29 cellular contexts compared by ENCODE assay signal in the genomic region with DNA sequence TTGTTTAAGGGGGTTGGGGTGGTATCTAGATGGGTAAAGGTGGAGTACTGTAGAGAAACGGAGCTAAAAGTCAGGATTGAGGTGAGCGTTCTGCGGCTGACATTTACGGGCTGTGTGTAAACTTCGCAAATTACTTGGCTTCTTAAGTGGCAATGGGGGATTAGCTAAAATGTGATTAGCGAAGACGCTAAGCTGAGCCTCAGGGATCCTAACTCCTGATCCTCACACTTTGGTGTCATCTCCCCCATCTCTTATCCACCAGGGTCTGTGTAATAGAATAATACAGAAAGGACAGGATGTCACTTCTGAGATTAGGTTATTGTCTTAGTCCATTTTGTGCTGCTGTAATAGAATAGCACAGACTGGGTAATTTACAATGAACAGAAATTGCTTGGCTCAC. TPM values are rescaled to one million over a fixed set of nuclear protein-coding genes. Genes with fewer than 3 reads are reported as not detected.
"Had no signal": no experiment of that assay in that cellular context is flagged by ENCODE, and none has a peak within 500 bp of the region (broad histone marks: within the 10 kb centered on the region; RNA-seq: fewer than 3 reads in every experiment).

No MANE protein-coding gene starts in this region.

- DNase-seq: activated B cell treated with CpG ODN at 0.5 μM for 24 hours; activated CD4-positive, alpha-beta T cell treated with anti-CD3 and anti-CD28 coated beads for 1 hour; activated CD4-positive, alpha-beta T cell treated with anti-CD3 and anti-CD28 coated beads, Interleukin-2, amount 10 ng/mL, durations not matched to agents 24 days and 14 days; activated CD4-positive, alpha-beta T cell treated with anti-CD3 and anti-CD28 coated beads, Interleukin-2, amount 50 U/mL, for 48 hours; activated CD8-positive, alpha-beta memory T cell treated with anti-CD3 and anti-CD28 coated beads, Interleukin-2, amount 10 ng/mL, durations not matched to agents 7 days and 5 days; activated effector memory CD4-positive, alpha-beta T cell treated with Interleukin-2 at 50 U/mL for 16 hours; activated naive CD4-positive, alpha-beta T cell; activated T-cell treated with anti-CD3 and anti-CD28 coated beads, Interleukin-2, amount 50 U/mL, for 24 hours; aorta; body of pancreas; KG1; NCI-H1092; NCI-H1417; NCI-H1930; NCI-H2171; NCI-H2227 treated with DMSO at 0.1 percent for 48 hours; NCI-H446 treated with DMSO at 0.1 percent for 48 hours; NCI-H524 treated with DMSO at 0.1 percent for 48 hours; NCI-H774; NK-92 treated with Interleukin-12 subunit alpha and Interleukin-12 subunit beta, amount 100 ng/mL, for 24 hours; OCI-M1; SHP77 treated with DMSO at 0.1 percent for 48 hours; T-helper 17 cell; T-helper 9 cell had no signal

- H3K9me3 ChIP-seq: body of pancreas had no signal

- H3K36me3 Mint-ChIP-seq: activated CD8-positive, alpha-beta memory T cell treated with anti-CD3 and anti-CD28 coated beads, Interleukin-2, amount 10 ng/mL, durations not matched to agents 7 days and 5 days; activated naive CD4-positive, alpha-beta T cell treated with anti-CD3 and anti-CD28 coated beads, Interleukin-2, amount 50 U/mL, for 24 hours had no signal

- H3K27me3 ChIP-seq: body of pancreas had no signal

- H3K4me1 Mint-ChIP-seq: activated B cell treated with CpG ODN at 0.5 μM for 24 hours; activated CD4-positive, alpha-beta T cell treated with anti-CD3 and anti-CD28 coated beads, Interleukin-2, amount 10 ng/mL, durations not matched to agents 24 days and 14 days; activated CD8-positive, alpha-beta memory T cell treated with anti-CD3 and anti-CD28 coated beads, Interleukin-2, amount 10 ng/mL, durations not matched to agents 7 days and 5 days; activated naive CD4-positive, alpha-beta T cell treated with anti-CD3 and anti-CD28 coated beads, Interleukin-2, amount 50 U/mL, for 24 hours; T-helper 17 cell had no signal

- H3K27ac Mint-ChIP-seq: activated B cell treated with CpG ODN at 0.5 μM for 24 hours; activated CD4-positive, alpha-beta T cell treated with anti-CD3 and anti-CD28 coated beads, Interleukin-2, amount 10 ng/mL, durations not matched to agents 24 days and 14 days; activated CD8-positive, alpha-beta memory T cell treated with anti-CD3 and anti-CD28 coated beads, Interleukin-2, amount 10 ng/mL, durations not matched to agents 7 days and 5 days; activated naive CD4-positive, alpha-beta T cell treated with anti-CD3 and anti-CD28 coated beads, Interleukin-2, amount 50 U/mL, for 24 hours; activated T-cell treated with anti-CD3 and anti-CD28 coated beads, Interleukin-2, amount 50 U/mL, for 24 hours; activated T-helper 1 cell treated with anti-CD3 and anti-CD28 coated beads, Interleukin-12 subunit alpha, Interleukin-12 subunit beta, Interleukin-2, Interleukin-4 antibody, amounts not matched to agents 30 ng/mL and 10 ng/mL and 1 ng/mL, durations not matched to agents 14 hours and 24 hours and 36 hours; T-helper 17 cell had no signal

- FAIRE-seq: bronchial epithelial cell, RCC 7860, TTC549 had no signal

- H3K4me3 Mint-ChIP-seq: activated B cell treated with CpG ODN at 0.5 μM for 24 hours; activated CD4-positive, alpha-beta T cell treated with anti-CD3 and anti-CD28 coated beads, Interleukin-2, amount 10 ng/mL, durations not matched to agents 24 days and 14 days; activated CD8-positive, alpha-beta memory T cell treated with anti-CD3 and anti-CD28 coated beads, Interleukin-2, amount 10 ng/mL, durations not matched to agents 7 days and 5 days; activated naive CD4-positive, alpha-beta T cell treated with anti-CD3 and anti-CD28 coated beads, Interleukin-2, amount 50 U/mL, for 24 hours; activated T-cell treated with anti-CD3 and anti-CD28 coated beads, Interleukin-2, amount 50 U/mL, for 24 hours; activated T-helper 1 cell treated with anti-CD3 and anti-CD28 coated beads, Interleukin-12 subunit alpha, Interleukin-12 subunit beta, Interleukin-2, Interleukin-4 antibody, amounts not matched to agents 30 ng/mL and 10 ng/mL and 1 ng/mL, durations not matched to agents 14 hours and 24 hours and 36 hours; T-helper 17 cell had no signal

- H3K4me3 ChIP-seq: body of pancreas had no signal

- H3K27me3 Mint-ChIP-seq: activated CD4-positive, alpha-beta T cell treated with anti-CD3 and anti-CD28 coated beads, Interleukin-2, amount 10 ng/mL, durations not matched to agents 24 days and 14 days; activated CD8-positive, alpha-beta memory T cell treated with anti-CD3 and anti-CD28 coated beads, Interleukin-2, amount 10 ng/mL, durations not matched to agents 7 days and 5 days; activated naive CD4-positive, alpha-beta T cell treated with anti-CD3 and anti-CD28 coated beads, Interleukin-2, amount 50 U/mL, for 24 hours had no signal

- H3K9me3 Mint-ChIP-seq: activated B cell treated with CpG ODN at 0.5 μM for 24 hours; activated CD4-positive, alpha-beta T cell treated with anti-CD3 and anti-CD28 coated beads, Interleukin-2, amount 10 ng/mL, durations not matched to agents 24 days and 14 days; activated T-helper 1 cell treated with anti-CD3 and anti-CD28 coated beads, Interleukin-12 subunit alpha, Interleukin-12 subunit beta, Interleukin-2, Interleukin-4 antibody, amounts not matched to agents 30 ng/mL and 10 ng/mL and 1 ng/mL, durations not matched to agents 14 hours and 24 hours and 36 hours had no signal

- ATAC-seq: activated CD8-positive, alpha-beta memory T cell treated with anti-CD3 and anti-CD28 coated beads, Interleukin-2, amount 10 ng/mL, durations not matched to agents 7 days and 5 days; body of pancreas; T-helper 17 cell had no signal

- H3K27ac ChIP-seq: body of pancreas had no signal

RNA-seq across cellular contexts. Expression of a gene that starts 10.6 kb away (rescaled TPM):
- total RNA-seq: activated B cell treated with CpG ODN at 0.5 μM for 24 hours, T-helper 17 cell had no signal
